Comparison of ENCODE assay signal across 1 cellular context in the genomic region with DNA sequence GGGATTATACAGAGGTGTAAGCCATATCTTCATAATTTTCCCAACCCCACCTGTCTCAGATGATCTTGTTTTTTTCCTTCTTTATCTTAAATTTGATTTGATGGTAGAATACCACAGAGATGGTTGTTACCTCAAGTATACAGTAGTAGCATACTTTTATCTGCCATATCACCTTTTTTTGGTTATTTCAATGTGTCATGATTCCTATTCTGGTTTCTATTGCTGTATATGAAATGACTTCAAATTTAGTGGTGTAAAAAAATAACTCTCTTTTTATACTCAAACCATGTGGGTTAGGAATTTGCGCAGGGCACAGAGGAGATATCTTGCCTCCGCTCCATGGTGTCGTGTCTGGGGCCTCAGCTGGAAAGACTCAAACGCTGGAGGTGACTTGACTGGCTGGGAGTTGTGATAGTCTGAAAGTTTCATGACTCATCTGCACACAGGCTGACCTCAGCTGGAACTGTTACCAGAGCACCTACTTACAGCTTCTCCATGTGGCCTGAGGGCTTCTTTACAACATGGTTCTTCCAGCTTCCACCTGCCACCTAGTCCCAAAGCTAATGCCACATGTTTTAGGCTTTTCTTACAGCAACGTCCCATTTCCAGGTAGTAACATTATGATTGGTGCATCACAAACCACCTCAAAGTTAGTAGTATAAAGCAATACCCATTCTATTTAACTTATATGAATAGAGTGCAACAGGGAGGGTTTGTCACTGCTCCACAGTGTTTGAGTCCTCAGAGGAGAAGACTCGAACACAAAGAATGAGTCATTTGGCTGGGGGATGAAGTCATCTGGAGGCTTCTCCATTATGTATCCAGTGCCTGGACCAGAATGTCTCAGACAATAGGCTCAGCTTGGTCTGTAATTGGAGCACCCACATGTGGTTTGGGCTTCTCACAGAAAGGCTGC.
TF ChIP-seq lines count a peak whose summit lies in the region.

No MANE protein-coding gene starts in this region.

TF ChIP-seq in K562, 482 proteins besides CTCF, POLR2A, EP300 and RAD21 (continued from another document and continues in another):
- TF ChIP-seq, protein P1, sequence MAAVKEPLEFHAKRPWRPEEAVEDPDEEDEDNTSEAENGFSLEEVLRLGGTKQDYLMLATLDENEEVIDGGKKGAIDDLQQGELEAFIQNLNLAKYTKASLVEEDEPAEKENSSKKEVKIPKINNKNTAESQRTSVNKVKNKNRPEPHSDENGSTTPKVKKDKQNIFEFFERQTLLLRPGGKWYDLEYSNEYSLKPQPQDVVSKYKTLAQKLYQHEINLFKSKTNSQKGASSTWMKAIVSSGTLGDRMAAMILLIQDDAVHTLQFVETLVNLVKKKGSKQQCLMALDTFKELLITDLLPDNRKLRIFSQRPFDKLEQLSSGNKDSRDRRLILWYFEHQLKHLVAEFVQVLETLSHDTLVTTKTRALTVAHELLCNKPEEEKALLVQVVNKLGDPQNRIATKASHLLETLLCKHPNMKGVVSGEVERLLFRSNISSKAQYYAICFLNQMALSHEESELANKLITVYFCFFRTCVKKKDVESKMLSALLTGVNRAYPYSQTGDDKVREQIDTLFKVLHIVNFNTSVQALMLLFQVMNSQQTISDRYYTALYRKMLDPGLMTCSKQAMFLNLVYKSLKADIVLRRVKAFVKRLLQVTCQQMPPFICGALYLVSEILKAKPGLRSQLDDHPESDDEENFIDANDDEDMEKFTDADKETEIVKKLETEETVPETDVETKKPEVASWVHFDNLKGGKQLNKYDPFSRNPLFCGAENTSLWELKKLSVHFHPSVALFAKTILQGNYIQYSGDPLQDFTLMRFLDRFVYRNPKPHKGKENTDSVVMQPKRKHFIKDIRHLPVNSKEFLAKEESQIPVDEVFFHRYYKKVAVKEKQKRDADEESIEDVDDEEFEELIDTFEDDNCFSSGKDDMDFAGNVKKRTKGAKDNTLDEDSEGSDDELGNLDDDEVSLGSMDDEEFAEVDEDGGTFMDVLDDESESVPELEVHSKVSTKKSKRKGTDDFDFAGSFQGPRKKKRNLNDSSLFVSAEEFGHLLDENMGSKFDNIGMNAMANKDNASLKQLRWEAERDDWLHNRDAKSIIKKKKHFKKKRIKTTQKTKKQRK (IDR thresholded peaks at IDR 0.05; ENCODE audit: borderline replicate concordance, low read depth, low read length) = no peak
- TF ChIP-seq TRIM24 (IDR thresholded peaks at IDR 0.05) = peak; percentile 26 to 56; a peak in 2 of 4 replicates
- no peak for TF ChIP-seq EGR1 (conservative IDR thresholded peaks at IDR 0.05)
- peak; percentile 78 for TF ChIP-seq ARID1B (IDR thresholded peaks at IDR 0.05)
- no peak for TF ChIP-seq KAT7 (CRISPR knock-in tag; IDR thresholded peaks at IDR 0.05; ENCODE audit: borderline replicate concordance)
- no peak for TF ChIP-seq ZNF668 (CRISPR knock-in tag; IDR thresholded peaks at IDR 0.05)
- TF ChIP-seq IFI16 (CRISPR knock-in tag; IDR thresholded peaks at IDR 0.05) = no peak
- no peak for TF ChIP-seq SREBF1 (IDR thresholded peaks at IDR 0.05; ENCODE audit: borderline replicate concordance, low read depth, low read length)
- TF ChIP-seq ZC3H11A (IDR thresholded peaks at IDR 0.05; ENCODE audit: low read depth, low read length) = no peak
- TF ChIP-seq ZNF449 (CRISPR knock-in tag; IDR thresholded peaks at IDR 0.05) = no peak
- 0 out of 2 replicates have a peak, but pooled peaks have one; percentile 14 for TF ChIP-seq BCOR (IDR thresholded peaks at IDR 0.05)
- TF ChIP-seq, protein P2, sequence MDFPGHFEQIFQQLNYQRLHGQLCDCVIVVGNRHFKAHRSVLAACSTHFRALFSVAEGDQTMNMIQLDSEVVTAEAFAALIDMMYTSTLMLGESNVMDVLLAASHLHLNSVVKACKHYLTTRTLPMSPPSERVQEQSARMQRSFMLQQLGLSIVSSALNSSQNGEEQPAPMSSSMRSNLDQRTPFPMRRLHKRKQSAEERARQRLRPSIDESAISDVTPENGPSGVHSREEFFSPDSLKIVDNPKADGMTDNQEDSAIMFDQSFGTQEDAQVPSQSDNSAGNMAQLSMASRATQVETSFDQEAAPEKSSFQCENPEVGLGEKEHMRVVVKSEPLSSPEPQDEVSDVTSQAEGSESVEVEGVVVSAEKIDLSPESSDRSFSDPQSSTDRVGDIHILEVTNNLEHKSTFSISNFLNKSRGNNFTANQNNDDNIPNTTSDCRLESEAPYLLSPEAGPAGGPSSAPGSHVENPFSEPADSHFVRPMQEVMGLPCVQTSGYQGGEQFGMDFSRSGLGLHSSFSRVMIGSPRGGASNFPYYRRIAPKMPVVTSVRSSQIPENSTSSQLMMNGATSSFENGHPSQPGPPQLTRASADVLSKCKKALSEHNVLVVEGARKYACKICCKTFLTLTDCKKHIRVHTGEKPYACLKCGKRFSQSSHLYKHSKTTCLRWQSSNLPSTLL (IDR thresholded peaks at IDR 0.05) = no peak
- no peak for TF ChIP-seq CREB3 (tag; conservative IDR thresholded peaks at IDR 0.05; ENCODE audit: low read depth)
- no peak for TF ChIP-seq SAP30 (IDR thresholded peaks at IDR 0.05; ENCODE audit: borderline replicate concordance, insufficient read depth, low read depth, low read length, poor library complexity, severe bottlenecking)
- TF ChIP-seq XRCC5 (IDR thresholded peaks at IDR 0.05; ENCODE audit: low read depth, low read length) = no peak
- peak; percentile 71 for TF ChIP-seq NCOR1 (IDR thresholded peaks at IDR 0.05)
- no peak for TF ChIP-seq ELF4 (CRISPR knock-in tag; IDR thresholded peaks at IDR 0.05)
- no peak for TF ChIP-seq RBM22 (IDR thresholded peaks at IDR 0.05; ENCODE audit: low read depth, low read length, poor library complexity, severe bottlenecking)
- TF ChIP-seq ZKSCAN3 (CRISPR knock-in tag; IDR thresholded peaks at IDR 0.05) = no peak
- TF ChIP-seq ETV6 (IDR thresholded peaks at IDR 0.05; ENCODE audit: borderline replicate concordance in 1 of 2, low read depth in 2 of 2, low read length in 1 of 2) = no peak
- TF ChIP-seq ETV6 (CRISPR knock-in tag; IDR thresholded peaks at IDR 0.05; ENCODE audit: borderline replicate concordance) = no peak
- TF ChIP-seq SNRNP70 (optimal IDR thresholded peaks at IDR 0.05; ENCODE audit: low read depth, low read length) = no peak
- TF ChIP-seq TCFL5 (CRISPR knock-in tag; conservative IDR thresholded peaks at IDR 0.05) = no peak
- TF ChIP-seq CHD2 (IDR thresholded peaks at IDR 0.05; ENCODE audit: low read depth, low read length) = no peak
- TF ChIP-seq TAL1 (IDR thresholded peaks at IDR 0.05) = peak; percentile 23; the same call in 1 of the 2 replicates
- no peak for TF ChIP-seq MEIS2 (IDR thresholded peaks at IDR 0.05; ENCODE audit: partially characterized antibody)
- no peak for TF ChIP-seq BACH1 (tag; IDR thresholded peaks at IDR 0.05)
- no peak for TF ChIP-seq ZNF239 (CRISPR knock-in tag; IDR thresholded peaks at IDR 0.05)
- peak; percentile 48 to 52; a peak in 2 of 4 replicates for TF ChIP-seq FOXK2 (conservative IDR thresholded peaks at IDR 0.05 in 1 of 2, IDR thresholded peaks at IDR 0.05 in 1 of 2; ENCODE audit: low read depth in 2 of 2)
- TF ChIP-seq DNMT1 (IDR thresholded peaks at IDR 0.05) = no peak
- no peak for TF ChIP-seq GTF2B (IDR thresholded peaks at IDR 0.05; ENCODE audit: extremely low read depth, insufficient read length)
- TF ChIP-seq, protein P3, sequence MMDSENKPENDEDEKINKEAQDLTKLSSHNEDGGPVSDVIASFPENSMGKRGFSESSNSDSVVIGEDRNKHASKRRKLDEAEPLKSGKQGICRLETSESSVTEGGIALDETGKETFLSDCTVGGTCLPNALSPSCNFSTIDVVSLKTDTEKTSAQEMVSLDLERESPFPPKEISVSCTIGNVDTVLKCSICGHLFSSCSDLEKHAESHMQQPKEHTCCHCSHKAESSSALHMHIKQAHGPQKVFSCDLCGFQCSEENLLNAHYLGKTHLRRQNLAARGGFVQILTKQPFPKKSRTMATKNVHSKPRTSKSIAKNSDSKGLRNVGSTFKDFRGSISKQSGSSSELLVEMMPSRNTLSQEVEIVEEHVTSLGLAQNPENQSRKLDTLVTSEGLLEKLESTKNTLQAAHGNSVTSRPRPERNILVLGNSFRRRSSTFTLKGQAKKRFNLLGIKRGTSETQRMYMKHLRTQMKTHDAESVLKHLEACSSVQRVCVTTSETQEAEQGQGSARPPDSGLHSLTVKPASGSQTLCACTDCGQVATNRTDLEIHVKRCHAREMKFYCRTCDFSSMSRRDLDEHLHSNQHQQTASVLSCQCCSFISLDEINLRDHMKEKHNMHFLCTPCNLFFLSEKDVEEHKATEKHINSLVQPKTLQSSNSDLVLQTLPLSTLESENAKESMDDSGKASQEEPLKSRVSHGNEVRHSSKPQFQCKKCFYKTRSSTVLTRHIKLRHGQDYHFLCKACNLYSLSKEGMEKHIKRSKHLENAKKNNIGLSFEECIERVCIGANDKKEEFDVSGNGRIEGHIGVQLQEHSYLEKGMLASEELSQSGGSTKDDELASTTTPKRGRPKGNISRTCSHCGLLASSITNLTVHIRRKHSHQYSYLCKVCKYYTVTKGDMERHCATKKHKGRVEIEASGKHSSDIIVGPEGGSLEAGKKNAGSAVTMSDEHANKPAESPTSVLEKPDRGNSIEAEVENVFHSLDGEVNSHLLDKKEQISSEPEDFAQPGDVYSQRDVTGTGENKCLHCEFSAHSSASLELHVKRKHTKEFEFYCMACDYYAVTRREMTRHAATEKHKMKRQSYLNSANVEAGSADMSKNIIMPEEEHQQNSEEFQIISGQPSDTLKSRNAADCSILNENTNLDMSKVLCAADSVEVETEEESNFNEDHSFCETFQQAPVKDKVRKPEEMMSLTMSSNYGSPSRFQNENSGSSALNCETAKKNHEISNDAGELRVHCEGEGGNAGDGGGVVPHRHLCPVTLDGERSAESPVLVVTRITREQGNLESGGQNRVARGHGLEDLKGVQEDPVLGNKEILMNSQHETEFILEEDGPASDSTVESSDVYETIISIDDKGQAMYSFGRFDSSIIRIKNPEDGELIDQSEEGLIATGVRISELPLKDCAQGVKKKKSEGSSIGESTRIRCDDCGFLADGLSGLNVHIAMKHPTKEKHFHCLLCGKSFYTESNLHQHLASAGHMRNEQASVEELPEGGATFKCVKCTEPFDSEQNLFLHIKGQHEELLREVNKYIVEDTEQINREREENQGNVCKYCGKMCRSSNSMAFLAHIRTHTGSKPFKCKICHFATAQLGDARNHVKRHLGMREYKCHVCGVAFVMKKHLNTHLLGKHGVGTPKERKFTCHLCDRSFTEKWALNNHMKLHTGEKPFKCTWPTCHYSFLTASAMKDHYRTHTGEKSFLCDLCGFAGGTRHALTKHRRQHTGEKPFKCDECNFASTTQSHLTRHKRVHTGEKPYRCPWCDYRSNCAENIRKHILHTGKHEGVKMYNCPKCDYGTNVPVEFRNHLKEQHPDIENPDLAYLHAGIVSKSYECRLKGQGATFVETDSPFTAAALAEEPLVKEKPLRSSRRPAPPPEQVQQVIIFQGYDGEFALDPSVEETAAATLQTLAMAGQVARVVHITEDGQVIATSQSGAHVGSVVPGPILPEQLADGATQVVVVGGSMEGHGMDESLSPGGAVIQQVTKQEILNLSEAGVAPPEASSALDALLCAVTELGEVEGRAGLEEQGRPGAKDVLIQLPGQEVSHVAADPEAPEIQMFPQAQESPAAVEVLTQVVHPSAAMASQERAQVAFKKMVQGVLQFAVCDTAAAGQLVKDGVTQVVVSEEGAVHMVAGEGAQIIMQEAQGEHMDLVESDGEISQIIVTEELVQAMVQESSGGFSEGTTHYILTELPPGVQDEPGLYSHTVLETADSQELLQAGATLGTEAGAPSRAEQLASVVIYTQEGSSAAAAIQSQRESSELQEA (IDR thresholded peaks at IDR 0.05; ENCODE audit: low read depth) = no peak
- TF ChIP-seq, protein P4, sequence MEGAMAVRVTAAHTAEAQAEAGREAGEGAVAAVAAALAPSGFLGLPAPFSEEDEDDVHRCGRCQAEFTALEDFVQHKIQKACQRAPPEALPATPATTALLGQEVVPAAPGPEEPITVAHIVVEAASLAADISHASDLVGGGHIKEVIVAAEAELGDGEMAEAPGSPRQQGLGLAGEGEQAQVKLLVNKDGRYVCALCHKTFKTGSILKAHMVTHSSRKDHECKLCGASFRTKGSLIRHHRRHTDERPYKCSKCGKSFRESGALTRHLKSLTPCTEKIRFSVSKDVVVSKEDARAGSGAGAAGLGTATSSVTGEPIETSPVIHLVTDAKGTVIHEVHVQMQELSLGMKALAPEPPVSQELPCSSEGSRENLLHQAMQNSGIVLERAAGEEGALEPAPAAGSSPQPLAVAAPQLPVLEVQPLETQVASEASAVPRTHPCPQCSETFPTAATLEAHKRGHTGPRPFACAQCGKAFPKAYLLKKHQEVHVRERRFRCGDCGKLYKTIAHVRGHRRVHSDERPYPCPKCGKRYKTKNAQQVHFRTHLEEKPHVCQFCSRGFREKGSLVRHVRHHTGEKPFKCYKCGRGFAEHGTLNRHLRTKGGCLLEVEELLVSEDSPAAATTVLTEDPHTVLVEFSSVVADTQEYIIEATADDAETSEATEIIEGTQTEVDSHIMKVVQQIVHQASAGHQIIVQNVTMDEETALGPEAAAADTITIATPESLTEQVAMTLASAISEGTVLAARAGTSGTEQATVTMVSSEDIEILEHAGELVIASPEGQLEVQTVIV (CRISPR knock-in tag; IDR thresholded peaks at IDR 0.05; ENCODE audit: borderline replicate concordance) = no peak
- no peak for TF ChIP-seq NFIX (CRISPR knock-in tag; IDR thresholded peaks at IDR 0.05; ENCODE audit: low read depth)
- TF ChIP-seq BRCA1 (IDR thresholded peaks at IDR 0.05) = no peak
- TF ChIP-seq BRCA1 (CRISPR knock-in tag; IDR thresholded peaks at IDR 0.05) = no peak
- TF ChIP-seq ATF1 (CRISPR knock-in tag; IDR thresholded peaks at IDR 0.05) = no peak
- TF ChIP-seq ATF1 (tag; IDR thresholded peaks at IDR 0.05) = peak; percentile 24; the same call in 1 of the 2 replicates
- TF ChIP-seq ZNF785 (CRISPR knock-in tag; IDR thresholded peaks at IDR 0.05) = no peak
- TF ChIP-seq HIVEP1 (CRISPR knock-in tag; IDR thresholded peaks at IDR 0.05) = no peak
- no peak for TF ChIP-seq RUNX1 (IDR thresholded peaks at IDR 0.05; ENCODE audit: low read depth)
- TF ChIP-seq HMG20A (CRISPR knock-in tag; conservative IDR thresholded peaks at IDR 0.05) = no peak
- peak; percentile 63 for TF ChIP-seq CREM (IDR thresholded peaks at IDR 0.05; ENCODE audit: low read depth)
